1 cellular context compared by ENCODE assay signal in genomic region chr20:3158968-3159431, GRCh38.
TF ChIP-seq lines count a peak whose summit lies in the region.

No MANE protein-coding gene starts in this region.

TF ChIP-seq in endothelial cell of umbilical vein, 7 proteins besides CTCF, POLR2A, EP300 and RAD21 (continued from another document):
- TF ChIP-seq EZH2 (IDR thresholded peaks at IDR 0.05; ENCODE audit: borderline replicate concordance, low read depth, low read length, severe bottlenecking) (no peak), MYC (IDR thresholded peaks at IDR 0.05; ENCODE audit: low read depth, low read length) (no peak), FOS (IDR thresholded peaks at IDR 0.05; ENCODE audit: borderline replicate concordance, insufficient read depth, low read length) (no peak), MAX (IDR thresholded peaks at IDR 0.05; ENCODE audit: insufficient read depth, insufficient read length) (no peak), JUN (IDR thresholded peaks at IDR 0.05; ENCODE audit: borderline replicate concordance, insufficient read depth, insufficient read length, low read depth) (no peak)
